Comparison of ENCODE assay signal across 11 cellular contexts in the genomic region with DNA sequence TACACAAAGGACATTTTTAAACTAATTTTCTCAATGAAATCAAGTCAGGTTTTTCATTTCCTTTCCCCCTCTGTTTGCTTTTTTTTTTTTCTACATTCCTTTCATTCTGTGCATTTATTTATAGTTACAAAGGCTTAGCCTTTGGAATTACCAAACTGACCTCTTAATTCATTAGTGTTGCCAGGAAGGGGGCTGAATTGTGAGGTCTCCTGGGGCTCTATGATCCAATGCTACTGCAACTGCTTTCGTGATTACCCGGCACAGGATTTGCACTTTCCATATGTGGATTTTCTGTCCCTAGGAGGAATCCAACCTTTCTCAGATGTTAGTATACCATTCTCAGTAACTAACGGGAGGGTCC. TPM values are rescaled to one million over a fixed set of nuclear protein-coding genes. Genes with fewer than 3 reads are reported as not detected.
DNase-seq lines count a peak whose midpoint lies in the region; TF ChIP-seq lines count a peak whose summit lies in the region.
"Had no signal": no experiment of that assay in that cellular context is flagged by ENCODE, and none has a peak within 500 bp of the region (broad histone marks: within the 10 kb centered on the region; RNA-seq: fewer than 3 reads in every experiment).

No MANE protein-coding gene starts in this region.

- H3K27me3 Mint-ChIP-seq in nephron (ENCODE audit: low read depth) = no peaks in the 10 kb centered on the region

- H3K27ac Mint-ChIP-seq in nephron = peak overlapping the region; percentile 63 to 82 (median 81)

- peaks cover 30% of the 10 kb centered on the region for H3K4me1 Mint-ChIP-seq in nephron

- H3K9me3 Mint-ChIP-seq in nephron = peaks cover 2% of the 10 kb centered on the region

- peak overlapping the region in 1 of 3 experiments; percentile 1 for H3K4me3 Mint-ChIP-seq in nephron

- DNase-seq in AG08395 (ENCODE audit: low spot score) = peak; percentile 77
- DNase-seq in H4 (ENCODE audit: low spot score) = peak; percentile 54
- peak; percentile 92 for DNase-seq in dedifferentiated amniotic fluid mesenchymal stem cell (ENCODE audit: extremely low spot score)
- no peak for DNase-seq in NCI-H1417 (lab: John Stamatoyannopoulos, UW)
- no peak for DNase-seq in caudate nucleus (lab: John Stamatoyannopoulos, UW)
- DNase-seq in globus pallidus (ENCODE audit: low spot score) = no peak
- no peak for DNase-seq in NCI-H524 (lab: John Stamatoyannopoulos, UW)
- DNase-seq: activated gamma-delta T cell, GF-D8 had no signal

- peaks cover 66% of the 10 kb centered on the region for H3K36me3 Mint-ChIP-seq in nephron (ENCODE audit: low read depth)

- H3K27ac ChIP-seq in caudate nucleus (ENCODE audit: low read depth, low read length) = no peak overlapping the region
- H3K27ac ChIP-seq: vagina had no signal

- TF ChIP-seq CTCF in nephron (IDR thresholded peaks at IDR 0.05; ENCODE audit: unreplicated experiment in 3 of 3) = no peak

RNA-seq across cellular contexts. Expression of gene NEDD9, which starts 35.3 kb away (rescaled TPM):
- total RNA-seq in H4 (2014; rRNA removed; shearing (Covaris generic)) = 1.2 and 4.0 TPM in 2 replicates

Comparison
In these comparisons a context has a peak if more than half of its experiments do, and no peak if none do; other contexts are left out.
1. DNase-seq: peak in AG08395 (single experiment), H4 (single experiment) and dedifferentiated amniotic fluid mesenchymal stem cell (single experiment); none in NCI-H1417 (0 of 3), caudate nucleus (0 of 61), globus pallidus (single experiment) and NCI-H524 (0 of 2).